Comparison of ENCODE assay signal across 2 cellular contexts in the genomic region with DNA sequence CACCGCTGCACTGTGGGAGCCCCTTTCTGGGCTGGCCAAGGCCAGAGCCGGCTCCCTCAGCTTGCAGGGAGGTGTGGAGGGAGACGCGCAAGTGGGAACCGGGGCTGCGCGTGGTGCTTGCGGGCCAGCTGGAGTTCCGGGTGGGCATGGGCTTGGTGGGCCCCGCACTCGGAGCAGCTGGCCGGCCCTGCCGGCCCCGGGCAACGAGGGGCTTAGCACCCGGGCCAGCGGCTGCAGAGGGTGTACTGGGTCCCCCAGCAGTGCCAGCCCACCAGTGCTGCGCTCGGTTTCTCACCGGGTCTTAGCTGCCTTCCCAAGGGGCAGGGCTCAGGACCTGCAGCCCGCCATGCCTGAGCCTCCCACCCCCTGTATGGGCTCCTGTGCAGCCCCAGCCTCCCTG. TPM values are rescaled to one million over a fixed set of nuclear protein-coding genes. Genes with fewer than 3 reads are reported as not detected.
"Had no signal": no experiment of that assay in that cellular context is flagged by ENCODE, and none has a peak within 500 bp of the region (broad histone marks: within the 10 kb centered on the region; RNA-seq: fewer than 3 reads in every experiment).

No MANE protein-coding gene starts in this region.

RNA-seq across cellular contexts. Expression of a gene that starts 47.9 kb away (rescaled TPM):
- total RNA-seq: MCF 10A, NCI-H460 had no signal
